ENCODE assay signal across 1 cellular context in genomic region chr15:71334434-71334833, GRCh38.
TF ChIP-seq lines count a peak whose summit lies in the region.

No MANE protein-coding gene starts in this region.

TF ChIP-seq in IMR-90, 13 proteins besides CTCF, POLR2A, EP300 and RAD21 (continued from another document):
- TF ChIP-seq FOS (IDR thresholded peaks at IDR 0.05; ENCODE audit: low read depth, low read length): no peak
- TF ChIP-seq MAFK (IDR thresholded peaks at IDR 0.05; ENCODE audit: low read depth, low read length): no peak
- no peak for TF ChIP-seq RCOR1 (IDR thresholded peaks at IDR 0.05; ENCODE audit: insufficient replicate concordance, low read length)
- TF ChIP-seq NFE2L2 (IDR thresholded peaks at IDR 0.05; ENCODE audit: low read depth, low read length): no peak
- no peak for TF ChIP-seq RFX5 (IDR thresholded peaks at IDR 0.05; ENCODE audit: low read depth, low read length)
- TF ChIP-seq CEBPB (IDR thresholded peaks at IDR 0.05; ENCODE audit: low read depth, low read length): no peak
- no peak for TF ChIP-seq SMC3 (IDR thresholded peaks at IDR 0.05; ENCODE audit: low read depth, low read length)
- TF ChIP-seq MXI1 (IDR thresholded peaks at IDR 0.05; ENCODE audit: borderline replicate concordance, low read depth, low read length): no peak
